8 cellular contexts compared by ENCODE assay signal in the genomic region with DNA sequence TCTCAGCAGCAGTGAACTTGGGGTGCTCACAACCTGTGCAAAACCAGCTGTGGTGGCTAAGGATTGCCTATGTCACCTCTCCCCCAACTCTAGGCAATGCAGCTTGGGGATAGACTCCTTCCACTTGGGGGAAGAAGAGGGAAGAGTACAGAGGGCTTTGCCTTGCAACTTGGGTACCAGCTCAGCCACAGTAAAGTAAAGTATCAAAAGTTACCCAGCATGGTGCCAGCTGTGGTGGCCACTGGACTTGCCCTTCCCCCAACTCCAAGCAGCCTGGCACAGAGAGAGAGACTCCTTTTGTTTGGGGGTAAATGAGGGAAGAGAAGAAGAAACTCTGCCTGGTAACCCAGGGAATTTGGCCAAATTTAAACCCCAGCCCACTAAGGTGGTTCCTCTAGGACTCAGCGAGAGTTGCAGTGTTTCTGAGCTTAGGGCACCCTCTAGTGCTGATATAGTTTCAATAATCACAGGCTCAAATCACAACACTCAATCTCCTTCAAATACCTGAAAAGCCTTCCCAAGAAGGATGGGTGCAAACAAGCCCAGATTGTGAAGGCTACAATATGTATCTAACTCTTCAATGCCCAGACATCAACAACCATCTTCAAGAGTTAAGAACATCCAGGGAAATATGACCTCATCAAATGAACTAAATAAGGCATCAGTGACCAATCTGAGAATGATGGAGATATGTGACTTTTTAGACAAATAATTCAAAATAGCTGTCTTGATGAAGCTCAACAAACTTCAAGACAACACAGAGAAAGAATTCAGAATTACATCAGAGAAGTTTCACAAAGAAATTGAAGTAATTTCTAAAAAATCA.
A peak's percentile ranks its signal among the peaks of the same experiment; 100 is the strongest.
DNase-seq lines count a peak whose midpoint lies in the region; ATAC-seq, FAIRE-seq and TF ChIP-seq lines count a peak whose summit lies in the region.
"Had no signal": no experiment of that assay in that cellular context is flagged by ENCODE, and none has a peak within 500 bp of the region (broad histone marks: within the 10 kb centered on the region; RNA-seq: fewer than 3 reads in every experiment).

No MANE protein-coding gene starts in this region.

- DNase-seq in NCI-H2171 treated with DMSO at 0.1 percent for 48 hours (lab: John Stamatoyannopoulos, UW) (peak; percentile 43), choroid plexus epithelial cell (ENCODE audit: low read depth) (peak; percentile 41), tibial artery (no peak), GM19239 (ENCODE audit: insufficient read length, low spot score) (no peak)

- no peak overlapping the region for H3K4me2 ChIP-seq in parathyroid adenoma (ENCODE audit: low read length)

- H3K4me3 ChIP-seq in choroid plexus epithelial cell (ENCODE audit: low read depth, low read length) (no peak overlapping the region), parathyroid adenoma (ENCODE audit: low read depth, low read length) (no peak overlapping the region), tibial artery (no peak overlapping the region)

- H3K27me3 ChIP-seq in parathyroid adenoma (ENCODE audit: control insufficient read depth, insufficient read depth, low read length) = no peaks in the 10 kb centered on the region
- peaks cover 0 to 9% of the 10 kb centered on the region in 2 donors for H3K27me3 ChIP-seq in tibial artery

- H3K79me2 ChIP-seq in parathyroid adenoma = no peaks in the 10 kb centered on the region

- TF ChIP-seq CTCF in GM12873 (IDR thresholded peaks at IDR 0.05; ENCODE audit: insufficient read depth, low read depth, low read length, missing control alignments) = peak; percentile 49
- TF ChIP-seq CTCF in choroid plexus epithelial cell (conservative IDR thresholded peaks at IDR 0.05; ENCODE audit: low read depth, low read length) = peak; percentile 55
- TF ChIP-seq CTCF in parathyroid adenoma (IDR thresholded peaks at IDR 0.05) = peak; percentile 24
- no peak for TF ChIP-seq CTCF in tibial artery (IDR thresholded peaks at IDR 0.05)

- H2AFZ ChIP-seq in parathyroid adenoma = no peak overlapping the region

- no peaks in the 10 kb centered on the region for H3K9me3 ChIP-seq in parathyroid adenoma (ENCODE audit: control insufficient read depth, low read length)
- H3K9me3 ChIP-seq in tibial artery = no peaks in the 10 kb centered on the region

- H3K36me3 ChIP-seq in parathyroid adenoma (ENCODE audit: control insufficient read depth, insufficient read depth, low read length) (no peaks in the 10 kb centered on the region), tibial artery (no peaks in the 10 kb centered on the region)

- H3K9ac ChIP-seq in parathyroid adenoma = no peak overlapping the region

- H3K4me1 ChIP-seq in parathyroid adenoma (no peaks in the 10 kb centered on the region), tibial artery (no peaks in the 10 kb centered on the region)

- no peak for ATAC-seq in activated CD4-positive, CD25-positive, alpha-beta regulatory T cell treated with anti-CD3 and anti-CD28 coated beads, Interleukin-2, amount 50 U/mL, for 24 hours
- ATAC-seq: naive thymus-derived CD8-positive, alpha-beta T cell had no signal

- intact Hi-C loops in tibial artery (cut with DNase I; ENCODE audit: low total_unique reads) = no loop called here

- H3K27ac ChIP-seq in parathyroid adenoma (no peak overlapping the region), tibial artery (no peak overlapping the region)

- FAIRE-seq in GM19239 (lab: Jason Lieb, UNC) = no peak

Comparison
In these comparisons a context has a peak if more than half of its experiments do, and no peak if none do; other contexts are left out.
1. CTCF ChIP-seq: peak in GM12873 (single experiment), choroid plexus epithelial cell (single experiment) and parathyroid adenoma (single experiment); none in tibial artery (0 of 2).
2. DNase-seq: peak in NCI-H2171 treated with DMSO at 0.1 percent for 48 hours (single experiment) and choroid plexus epithelial cell (single experiment); none in tibial artery (0 of 2) and GM19239 (single experiment).